8 cellular contexts compared by ENCODE assay signal in genomic region chr1:16960560-16961296, GRCh38. TPM values are rescaled to one million over a fixed set of nuclear protein-coding genes. Genes with fewer than 3 reads are reported as not detected.
DNase-seq lines count a peak whose midpoint lies in the region; ATAC-seq and TF ChIP-seq lines count a peak whose summit lies in the region.

No MANE protein-coding gene starts in this region.

- peaks cover 11% of the 10 kb centered on the region for H3K4me1 Mint-ChIP-seq in activated CD8-positive, alpha-beta T cell treated with anti-CD3 and anti-CD28 coated beads for 36 hours (ENCODE audit: low read depth)
- H3K4me1 Mint-ChIP-seq in mesothelial cell of epicardium, result peaks cover 22% of the 10 kb centered on the region

- no peaks in the 10 kb centered on the region for H3K27me3 Mint-ChIP-seq in activated CD8-positive, alpha-beta T cell treated with anti-CD3 and anti-CD28 coated beads for 36 hours
- no peaks in the 10 kb centered on the region for H3K27me3 Mint-ChIP-seq in mesothelial cell of epicardium (ENCODE audit: low read depth)

- no TSS peak for BruUV-seq in HCT116 (replicated peaks; lab: Mats Ljungman, UMichigan)

- H3K4me3 Mint-ChIP-seq in activated CD8-positive, alpha-beta T cell treated with anti-CD3 and anti-CD28 coated beads for 36 hours, result peak overlapping the region; percentile 63
- peak overlapping the region; percentile 74 for H3K4me3 Mint-ChIP-seq in mesothelial cell of epicardium

- H3K9ac ChIP-seq in HCT116 (ENCODE audit: low read length) (peak overlapping the region; percentile 46), endocrine pancreas (ENCODE audit: control insufficient read depth, insufficient read depth, low read length) (peak overlapping the region; percentile 73)

- H4K20me1 ChIP-seq in HCT116 (ENCODE audit: insufficient read depth), result no peaks in the 10 kb centered on the region

- H3K27ac Mint-ChIP-seq in activated CD8-positive, alpha-beta T cell treated with anti-CD3 and anti-CD28 coated beads for 36 hours, result no peak overlapping the region
- peak overlapping the region; percentile 78 for H3K27ac Mint-ChIP-seq in mesothelial cell of epicardium

- peak overlapping the region; percentile 35 to 54 for H3K4me3 ChIP-seq in HCT116 (replicated peaks in 1 of 2; ENCODE audit: low read depth in 1 of 2, low read length in 2 of 2)
- peak overlapping the region; percentile 30 for H3K4me3 ChIP-seq in endocrine pancreas (ENCODE audit: control insufficient read depth, insufficient read depth, low read length)

- H3K4me1 ChIP-seq in HCT116 (ENCODE audit: control insufficient read depth in 1 of 2, insufficient read depth in 2 of 2, low read length in 2 of 2) (peaks cover 12 to 17% of the 10 kb centered on the region in 2 experiments), endocrine pancreas (ENCODE audit: control insufficient read depth, insufficient read depth, low read length) (no peaks in the 10 kb centered on the region)

- CTCF ChIA-PET in HCT116 (lab: Charles Lee), result interaction anchor here (0.5 to 2.5 kb wide), 9 partner anchors 9 to 340 kb away, joined by 3 to 23 read pairs (median 4); no protein-coding TSS in a partner anchor
- CTCF ChIA-PET in activated CD8-positive, alpha-beta T cell treated with anti-CD3 and anti-CD28 coated beads for 36 hours (lab: Charles Lee), result interaction anchor here (0.6 to 3.6 kb wide), 29 partner anchors 9 to 344 kb away, joined by 3 to 31 read pairs (median 4); no protein-coding TSS in a partner anchor

- peak overlapping the region; percentile 71 for H3K4me2 ChIP-seq in HCT116 (ENCODE audit: low read length)

- DNase-seq in DMS53 treated with DMSO at 0.1 percent for 48 hours (lab: John Stamatoyannopoulos, UW; ENCODE audit: unreplicated experiment) (peak; percentile 75), HCT116 (ENCODE audit: low read depth, low spot score) (peak; percentile 72), NCI-H345 treated with DMSO at 0.1 percent for 48 hours (lab: John Stamatoyannopoulos, UW; ENCODE audit: unreplicated experiment) (peak; percentile 68), mesothelial cell of epicardium (ENCODE audit: low spot score in 2 of 2, unreplicated experiment in 2 of 2) (peak; percentile 80 to 87)
- peak; percentile 89 for DNase-seq in activated CD8-positive, alpha-beta T cell treated with anti-CD3 and anti-CD28 coated beads for 36 hours
- peak; percentile 34 to 48 for DNase-seq in stimulated activated CD8-positive, alpha-beta memory T cell treated with anti-CD3 and anti-CD28 coated beads, Interleukin-15, amount 100 ng/mL, for 4 hours (ENCODE audit: low read depth in 2 of 2)

- H2AFZ ChIP-seq in HCT116 (ENCODE audit: low read depth, low read length, poor library complexity, severe bottlenecking), result peak overlapping the region; percentile 15

- H3K27ac ChIP-seq in HCT116 (ENCODE audit: low read depth, low read length), result peak overlapping the region; percentile 84

- H3K9me3 Mint-ChIP-seq in activated CD8-positive, alpha-beta T cell treated with anti-CD3 and anti-CD28 coated beads for 36 hours, result no peaks in the 10 kb centered on the region
- no peaks in the 10 kb centered on the region for H3K9me3 Mint-ChIP-seq in mesothelial cell of epicardium

- no peaks in the 10 kb centered on the region for H3K79me2 ChIP-seq in HCT116 (ENCODE audit: insufficient read depth, low read length)

- RAD21 ChIA-PET in HCT116 (lab: Charles Lee; ENCODE audit: low non-redundant PET in 1 of 2, low total read pairs in 2 of 2, uncharacterized antibody in 2 of 2, unreplicated experiment in 2 of 2), result interaction anchor here in 1 of 2 experiments (0.5 kb wide), 1 partner anchor 98 kb away, joined by 4 read pairs; no protein-coding TSS in a partner anchor

- peak; percentile 63 to 85 (median 66) for TF ChIP-seq CTCF in HCT116 (IDR thresholded peaks at IDR 0.05 in 2 of 3, conservative IDR thresholded peaks at IDR 0.05 in 1 of 3; ENCODE audit: borderline replicate concordance in 1 of 3, insufficient read depth in 1 of 3, low read depth in 2 of 3, low read length in 2 of 3)
- peak; percentile 75 for TF ChIP-seq CTCF in activated CD8-positive, alpha-beta T cell treated with anti-CD3 and anti-CD28 coated beads for 36 hours (IDR thresholded peaks at IDR 0.05)
- TF ChIP-seq CTCF in mesothelial cell of epicardium (IDR thresholded peaks at IDR 0.05; ENCODE audit: unreplicated experiment), result peak; percentile 71

- H3K36me3 ChIP-seq in HCT116 (ENCODE audit: control insufficient read depth in 1 of 2, insufficient read depth in 2 of 2, low read length in 2 of 2) (no peaks in the 10 kb centered on the region), endocrine pancreas (ENCODE audit: control insufficient read depth, insufficient read depth, low read length) (no peaks in the 10 kb centered on the region)

- ATAC-seq in HCT116 (peak; percentile 91), HG03039 (IDR thresholded peaks at IDR 0.05; ENCODE audit: unreplicated experiment) (no peak)
- ATAC-seq in activated CD8-positive, alpha-beta T cell treated with anti-CD3 and anti-CD28 coated beads for 36 hours, result peak; percentile 94

- no peaks in the 10 kb centered on the region for H3K9me2 ChIP-seq in HCT116 (ENCODE audit: insufficient read depth)

- TF ChIP-seq RAD21 in HCT116 (IDR thresholded peaks at IDR 0.05; ENCODE audit: low read depth), result peak; percentile 38

- no peak for TF ChIP-seq POLR2A in HCT116 (IDR thresholded peaks at IDR 0.05; ENCODE audit: borderline replicate concordance, extremely low read depth, insufficient read depth, insufficient read length)

- POLR2A ChIA-PET in HCT116 (lab: Charles Lee), result interaction anchor here (0.8 kb wide), 1 partner anchor 9 kb away, joined by 3 read pairs; no protein-coding TSS in a partner anchor
- POLR2A ChIA-PET in activated CD8-positive, alpha-beta T cell treated with anti-CD3 and anti-CD28 coated beads for 36 hours (lab: Charles Lee), result interaction anchor here (1.0 kb wide), 1 partner anchor 46 kb away, joined by 3 read pairs; no protein-coding TSS in a partner anchor

- peaks cover 1% of the 10 kb centered on the region for H3K36me3 Mint-ChIP-seq in activated CD8-positive, alpha-beta T cell treated with anti-CD3 and anti-CD28 coated beads for 36 hours (ENCODE audit: low read depth)
- H3K36me3 Mint-ChIP-seq in mesothelial cell of epicardium, result peaks cover 8% of the 10 kb centered on the region

- H3K9me3 ChIP-seq in HCT116 (ENCODE audit: control insufficient read depth in 1 of 2, insufficient read depth in 1 of 2, low read depth in 1 of 2, low read length in 2 of 2), result no peaks in the 10 kb centered on the region
- no peaks in the 10 kb centered on the region for H3K9me3 ChIP-seq in endocrine pancreas (ENCODE audit: control insufficient read depth, low read length)

- H3K27me3 ChIP-seq in HCT116 (ENCODE audit: insufficient read depth, low read length) (no peaks in the 10 kb centered on the region), endocrine pancreas (ENCODE audit: control insufficient read depth, insufficient read depth, low read length) (no peaks in the 10 kb centered on the region)

- intact Hi-C loops in HCT116 (cut with micrococcal nuclease), result loop anchor here (5.0 kb wide), 1 partner anchor 52 kb away; the partner anchor contains the start of gene ATP13A2
- intact Hi-C loops in activated CD8-positive, alpha-beta T cell treated with anti-CD3 and anti-CD28 coated beads for 36 hours (cut with micrococcal nuclease), result no loop called here

TF ChIP-seq in HCT116, 20 proteins besides CTCF, POLR2A, EP300 and RAD21 (continues in another document):
- TF ChIP-seq JUND (IDR thresholded peaks at IDR 0.05), result no peak
- TF ChIP-seq ATF3 (IDR thresholded peaks at IDR 0.05), result no peak
- TF ChIP-seq SP1 (IDR thresholded peaks at IDR 0.05; ENCODE audit: low read depth), result no peak
- TF ChIP-seq FOSL1 (IDR thresholded peaks at IDR 0.05; ENCODE audit: low read depth), result no peak
- no peak; the same call in 1 of the 2 replicates for TF ChIP-seq ELF1 (IDR thresholded peaks at IDR 0.05; ENCODE audit: borderline replicate concordance, low read depth)
- TF ChIP-seq CBX3 (IDR thresholded peaks at IDR 0.05; ENCODE audit: low read depth), result no peak; the same call in 1 of the 2 replicates
- TF ChIP-seq CEBPB (IDR thresholded peaks at IDR 0.05; ENCODE audit: low read depth), result no peak
- TF ChIP-seq ZFX (IDR thresholded peaks at IDR 0.05), result peak; percentile 97; the same call in 1 of the 2 replicates
- no peak for TF ChIP-seq SRF (IDR thresholded peaks at IDR 0.05; ENCODE audit: low read depth)
- peak; percentile 89 for TF ChIP-seq MAX (IDR thresholded peaks at IDR 0.05)
- TF ChIP-seq POLR2AphosphoS5 (IDR thresholded peaks at IDR 0.05; ENCODE audit: low read depth, low read length), result peak; percentile 68
- TF ChIP-seq EZH2 (IDR thresholded peaks at IDR 0.05), result no peak
- TF ChIP-seq YY1 (IDR thresholded peaks at IDR 0.05; ENCODE audit: extremely low read depth, insufficient replicate concordance, low read depth, low read length), result peak; percentile 18

RNA-seq across cellular contexts. Expression of gene MFAP2, which starts 19.7 kb away (rescaled TPM):
- 63.1 TPM for total RNA-seq in HCT116 (2021; ENCODE audit: unreplicated experiment)
- polyA plus RNA-seq in HCT116 (2012), result 81.1 and 81.3 TPM in 2 replicates
- total RNA-seq in activated CD8-positive, alpha-beta T cell treated with anti-CD3 and anti-CD28 coated beads for 36 hours, result not detected
- 445 to 466 TPM (median 459 TPM) in 3 replicates for total RNA-seq in mesothelial cell of epicardium

RNA-seq across cellular contexts. Expression of gene CROCC, which starts 39.0 kb away (rescaled TPM):
- total RNA-seq in HCT116 (2021; ENCODE audit: unreplicated experiment) (30.1 TPM), mesothelial cell of epicardium (81.3 to 86.4 TPM (median 86.1 TPM) in 3 replicates)
- polyA plus RNA-seq in HCT116 (2012), result 17.8 and 19.2 TPM in 2 replicates
- total RNA-seq in activated CD8-positive, alpha-beta T cell treated with anti-CD3 and anti-CD28 coated beads for 36 hours, result 10 to 100 TPM; 27.7 to 28.5 TPM

RNA-seq across cellular contexts. Expression of gene ATP13A2, which starts 51.0 kb away (rescaled TPM):
- total RNA-seq in HCT116 (2021; ENCODE audit: unreplicated experiment), result 60.5 TPM
- polyA plus RNA-seq in HCT116 (2012), result 74.0 and 75.2 TPM in 2 replicates
- total RNA-seq in activated CD8-positive, alpha-beta T cell treated with anti-CD3 and anti-CD28 coated beads for 36 hours, result 10 to 100 TPM; 21.4 to 24.1 TPM
- total RNA-seq in mesothelial cell of epicardium, result 54.2 to 57.8 TPM (median 56.9 TPM) in 3 replicates

Comparison
In these comparisons a context has a peak if more than half of its experiments do, and no peak if none do; other contexts are left out.
1. RNA of gene MFAP2, which starts 19.7 kb away (total RNA-seq): 445 to 466 TPM in mesothelial cell of epicardium and 63.1 TPM in HCT116 (single experiment); not detected in activated CD8-positive, alpha-beta T cell treated with anti-CD3 and anti-CD28 coated beads for 36 hours; every median in the first group is over 10 times any median in the second.
2. Peak in every context shown above with its lines, with median percentiles within 50 percentile points of each other: DNase-seq and CTCF ChIP-seq.